In genomic region chr17:28842282-28843012, GRCh38 we compare ENCODE assay signal across 8 cellular contexts. TPM values are rescaled to one million over a fixed set of nuclear protein-coding genes. Genes with fewer than 3 reads are reported as not detected.
DNase-seq lines count a peak whose midpoint lies in the region; ATAC-seq and TF ChIP-seq lines count a peak whose summit lies in the region.

Gene FAM222B (minus strand): TSS chr17:28842790. CDS start chr17:28766667, 76,123 bp downstream.

- H3K4me2 ChIP-seq in IMR-90 (ENCODE audit: low read depth, low read length) = peak within 1 kb of the TSS; percentile 86
- H3K4me2 ChIP-seq in PC-9 = peak within 1 kb of the TSS; percentile 89

- peaks cover 53% of the 10 kb centered on the region for H3K79me2 ChIP-seq in PC-9 (ENCODE audit: low read depth)

- WGBS in IMR-90 (ENCODE audit: extremely low coverage in 2 of 2, insufficient read length in 1 of 2), 2 experiments = 4% methylated on average over 15 of the region's 44 CpGs; no CpG with 5 or more reads in 1 of the 2 experiments

- peaks cover 9% of the 10 kb centered on the region for H4K20me1 ChIP-seq in IMR-90 (ENCODE audit: insufficient read depth, low read length)
- H4K20me1 ChIP-seq in PC-9 (ENCODE audit: insufficient read depth) = no peaks in the 10 kb centered on the region

- in situ Hi-C loops in IMR-90 (cut with MboI; ENCODE audit: low sequenced_read_pairs) = no loop called here

- no peak for TF ChIP-seq CTCF in IMR-90 (conservative IDR thresholded peaks at IDR 0.05; ENCODE audit: low read depth, low read length)
- no peak for TF ChIP-seq CTCF in PC-9 (conservative IDR thresholded peaks at IDR 0.05)

- TF ChIP-seq POLR2A in IMR-90 (IDR thresholded peaks at IDR 0.05; ENCODE audit: low read depth, low read length) = no peak
- TF ChIP-seq POLR2A in erythroblast (IDR thresholded peaks at IDR 0.05; ENCODE audit: low read length) = peak; percentile 56

- ATAC-seq in GM21423 (IDR thresholded peaks at IDR 0.05; ENCODE audit: unreplicated experiment) (peak; percentile 93), IMR-90 (ENCODE audit: low read depth) (peak; percentile 99)

- H3K9me3 ChIP-seq in IMR-90 (ENCODE audit: control insufficient read depth, insufficient read depth, low read length) (no peaks in the 10 kb centered on the region), PC-9 (ENCODE audit: insufficient read depth, low read depth) (no peaks in the 10 kb centered on the region)

- dilution Hi-C loops in IMR-90 (cut with HindIII; ENCODE audit: low sequenced_read_pairs, unreplicated experiment) = no loop called here

- no peaks in the 10 kb centered on the region for H3K4me1 ChIP-seq in IMR-90 (ENCODE audit: control insufficient read depth, insufficient read depth, low read length)
- peaks cover 12% of the 10 kb centered on the region for H3K4me1 ChIP-seq in PC-9 (replicated peaks; ENCODE audit: insufficient read depth)

- no peak for TF ChIP-seq RAD21 in IMR-90 (IDR thresholded peaks at IDR 0.05; ENCODE audit: low read length)

- POLR2A ChIA-PET in IMR-90 (lab: Charles Lee; ENCODE audit: unreplicated experiment) = interaction anchor here (0.6 to 0.7 kb wide), 5 partner anchors 10 to 123 kb away, joined by 3 read pairs; no protein-coding TSS in a partner anchor
- POLR2A ChIA-PET in PC-9 (lab: Charles Lee; ENCODE audit: unreplicated experiment) = interaction anchor here (0.6 to 0.7 kb wide), 5 partner anchors 20 to 801 kb away, joined by 3 to 10 read pairs (median 6); no protein-coding TSS in a partner anchor

- H4K5ac ChIP-seq in IMR-90 (ENCODE audit: low read depth, low read length) = peak within 1 kb of the TSS; percentile 97

- peak within 1 kb of the TSS; percentile 97 for H2AFZ ChIP-seq in IMR-90 (replicated peaks; ENCODE audit: low read length, poor library complexity)
- H2AFZ ChIP-seq in PC-9 = peak within 1 kb of the TSS; percentile 100

- CTCF ChIA-PET in IMR-90 (lab: Yijun Ruan, JAX) = interaction anchor here (0.6 to 2.0 kb wide), 4 partner anchors 10 to 79 kb away, joined by 3 to 7 read pairs (median 4); no protein-coding TSS in a partner anchor
- CTCF ChIA-PET in PC-9 (lab: Charles Lee) = no interaction called here

- peaks cover 6 to 40% of the 10 kb centered on the region in 2 experiments for H3K79me1 ChIP-seq in IMR-90 (ENCODE audit: low read depth in 1 of 2, low read length in 2 of 2)

- H2BK15ac ChIP-seq in IMR-90 (ENCODE audit: low read depth, low read length) = peak within 1 kb of the TSS; percentile 75; the same call in 1 of the 3 replicates

- BruUV-seq in IMR-90 (replicated peaks; lab: Mats Ljungman, UMichigan) (no TSS peak), PC-9 (replicated peaks; lab: Mats Ljungman, UMichigan) (no TSS peak)

- H4K91ac ChIP-seq in IMR-90 (ENCODE audit: insufficient read depth, low read depth, low read length) = peak within 1 kb of the TSS; percentile 86

- peak within 1 kb of the TSS; percentile 64 for H3K18ac ChIP-seq in IMR-90 (ENCODE audit: low read depth, low read length)

- H3K9ac ChIP-seq in IMR-90 (ENCODE audit: low read depth, low read length) = peak within 1 kb of the TSS; percentile 88

- peak within 1 kb of the TSS; percentile 81 for H3K56ac ChIP-seq in IMR-90 (ENCODE audit: extremely low read depth, insufficient read depth, low read length)

- H2AK5ac ChIP-seq in IMR-90 (ENCODE audit: low read depth, low read length) = peak within 1 kb of the TSS; percentile 75

- peak within 1 kb of the TSS; percentile 80 for H3K27ac ChIP-seq in IMR-90 (ENCODE audit: insufficient read depth, low read length)
- H3K27ac ChIP-seq in PC-9 = 0 out of 2 replicates have a peak within 1 kb of the TSS, but pooled peaks have one; percentile 20

- DNase-seq in COLO668 (lab: John Stamatoyannopoulos, UW; ENCODE audit: unreplicated experiment) (peak; percentile 85), IMR-90 (peak; percentile 76), PC-9 (peak; percentile 63 to 84), activated T-cell treated with anti-CD3 and anti-CD28 coated beads for 48 hours (ENCODE audit: low read depth) (peak; percentile 89), erythroblast (lab: John Stamatoyannopoulos, UW) (peak; percentile 89 to 90), mucosa of gallbladder (ENCODE audit: low spot score) (peak; percentile 78)
- DNase-seq in stimulated activated CD8-positive, alpha-beta memory T cell treated with anti-CD3 and anti-CD28 coated beads, Interleukin-4, amount 100 ng/mL, for 24 hours (ENCODE audit: low read depth) = peak; percentile 81

- H2BK5ac ChIP-seq in IMR-90 (ENCODE audit: low read depth, low read length, poor library complexity, severe bottlenecking) = peak within 1 kb of the TSS; percentile 75

- H3K27me3 ChIP-seq in IMR-90 (ENCODE audit: control insufficient read depth, insufficient read depth, low read length) = no peaks in the 10 kb centered on the region
- no peaks in the 10 kb centered on the region for H3K27me3 ChIP-seq in PC-9 (ENCODE audit: insufficient read depth, low read depth)

- H3K36me3 ChIP-seq in IMR-90 (ENCODE audit: control insufficient read depth, insufficient read depth, low read length) (no peaks in the 10 kb centered on the region), PC-9 (ENCODE audit: low read depth) (no peaks in the 10 kb centered on the region)

- H3K4ac ChIP-seq in IMR-90 (ENCODE audit: low read depth, low read length) = peak within 1 kb of the TSS; percentile 94

- H3K4me3 ChIP-seq in IMR-90 (ENCODE audit: insufficient read depth, low read depth, low read length) (peak within 1 kb of the TSS; percentile 88), PC-9 (peak within 1 kb of the TSS; percentile 89)

- no peaks in the 10 kb centered on the region for H3K9me2 ChIP-seq in PC-9 (ENCODE audit: insufficient read depth)

- intact Hi-C loops in IMR-90 (cut with micrococcal nuclease) (no loop called here), PC-9 (cut with micrococcal nuclease; ENCODE audit: unreplicated experiment) (no loop called here)

- peaks cover 8% of the 10 kb centered on the region for H3K9me1 ChIP-seq in IMR-90 (ENCODE audit: insufficient read depth, low read length)

- peak within 1 kb of the TSS; percentile 91 for H2AK9ac ChIP-seq in IMR-90 (replicated peaks; ENCODE audit: low read depth, low read length, poor library complexity)

- peak within 1 kb of the TSS; percentile 90 for H3K23ac ChIP-seq in IMR-90 (ENCODE audit: low read depth, low read length)

- peak within 1 kb of the TSS; percentile 78; the same call in 1 of the 2 replicates for H2BK20ac ChIP-seq in IMR-90 (ENCODE audit: low read depth, low read length)

- peak within 1 kb of the TSS; percentile 78 for H2BK120ac ChIP-seq in IMR-90 (ENCODE audit: low read depth, low read length)

- H3F3A ChIP-seq in PC-9 (ENCODE audit: insufficient read depth, low read depth) = peaks cover 16% of the 10 kb centered on the region; the same call in 1 of the 2 replicates

- H4K8ac ChIP-seq in IMR-90 (ENCODE audit: low read depth in 2 of 2, low read length in 2 of 2) = peak within 1 kb of the TSS; percentile 97 to 100

- H3K14ac ChIP-seq in IMR-90 (replicated peaks; ENCODE audit: low read depth, low read length) = peak within 1 kb of the TSS; percentile 96

TF ChIP-seq in IMR-90, 13 proteins besides CTCF, POLR2A, EP300 and RAD21:
- TF ChIP-seq BHLHE40 (IDR thresholded peaks at IDR 0.05; ENCODE audit: low read depth, low read length) = 0 out of 2 replicates have a peak, but pooled peaks have one; percentile 53
- no peak for TF ChIP-seq MAZ (IDR thresholded peaks at IDR 0.05; ENCODE audit: borderline replicate concordance, low read depth, low read length)
TF ChIP-seq in IMR-90: peak in this region for 1.

RNA-seq across cellular contexts. Expression of gene FAM222B, which starts in this region (rescaled TPM):
- total RNA-seq in IMR-90 (2012; rRNA removed) (2.2 and 2.5 TPM in 2 replicates), PC-9 (2021) (14.2 and 26.4 TPM in 2 replicates), mucosa of gallbladder (45.3 TPM)
- polyA plus RNA-seq in IMR-90 (2012; rRNA removed) = 10.8 and 11.4 TPM in 2 replicates
- 9.8 and 15.2 TPM in 2 replicates for polyA plus RNA-seq in IMR-90 (2012; cell fraction: cytosol; rRNA removed)
- polyA plus RNA-seq in IMR-90 (2012; cell fraction: nucleus; rRNA removed; ENCODE audit: low replicate concordance) = 26.2 and 26.3 TPM in 2 replicates

Comparison
In these comparisons a context has a peak if more than half of its experiments do, and no peak if none do; other contexts are left out.
1. Peak in every context shown above with its lines: DNase-seq, ATAC-seq, H3K4me3 ChIP-seq and H3K27ac ChIP-seq.